ENCODE assay signal across 18 cellular contexts in the genomic region with DNA sequence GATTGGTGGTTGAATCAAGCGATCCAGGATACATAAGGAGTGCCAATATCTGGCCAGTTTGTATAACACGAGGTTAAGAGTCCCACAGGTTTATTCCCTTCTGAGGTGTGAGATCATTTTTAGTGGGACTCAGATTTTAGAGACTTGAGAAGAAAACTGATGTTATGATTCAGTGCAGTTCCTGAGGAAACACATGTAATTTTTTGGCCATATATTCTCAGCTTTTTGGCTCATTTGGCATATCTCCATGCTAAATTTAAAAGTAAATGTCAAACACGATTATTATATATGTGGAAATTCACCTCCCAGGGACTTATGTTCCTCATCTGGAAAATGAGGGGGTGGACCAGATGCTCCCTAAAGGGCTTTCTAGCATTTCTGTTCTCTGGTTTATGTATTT. TPM values are rescaled to one million over a fixed set of nuclear protein-coding genes. Genes with fewer than 3 reads are reported as not detected.
DNase-seq lines count a peak whose midpoint lies in the region; ATAC-seq, FAIRE-seq and TF ChIP-seq lines count a peak whose summit lies in the region.
"Had no signal": no experiment of that assay in that cellular context is flagged by ENCODE, and none has a peak within 500 bp of the region (broad histone marks: within the 10 kb centered on the region; RNA-seq: fewer than 3 reads in every experiment).

No MANE protein-coding gene starts in this region.

- H3K79me2 ChIP-seq in astrocyte (ENCODE audit: insufficient read depth, low read length), result no peaks in the 10 kb centered on the region

- H2AFZ ChIP-seq in astrocyte (ENCODE audit: low read depth, low read length), result no peak overlapping the region

- FAIRE-seq in astrocyte (lab: Jason Lieb, UNC), result peak; percentile 49
- FAIRE-seq: A204.1, D721Med had no signal

- H3K27ac ChIP-seq in astrocyte (ENCODE audit: low read depth, low read length), result no peak overlapping the region
- H3K27ac ChIP-seq: HL-60 had no signal

- no peaks in the 10 kb centered on the region for H3K36me3 Mint-ChIP-seq in astrocyte (ENCODE audit: low read depth, unreplicated experiment)
- H3K36me3 Mint-ChIP-seq: CD14-positive monocyte; CD8-positive, alpha-beta T cell had no signal

- H3K4me1 Mint-ChIP-seq in astrocyte (ENCODE audit: low read depth, unreplicated experiment), result peaks cover 7% of the 10 kb centered on the region
- H3K4me1 Mint-ChIP-seq: CD14-positive monocyte had no signal

- H3K27me3 ChIP-seq in astrocyte (ENCODE audit: insufficient read depth, low read length), result no peaks in the 10 kb centered on the region

- no peak overlapping the region for H3K9ac ChIP-seq in astrocyte (ENCODE audit: low read length)

- no peak overlapping the region for H3K4me2 ChIP-seq in astrocyte (ENCODE audit: low read length)

- no peaks in the 10 kb centered on the region for H3K9me3 Mint-ChIP-seq in astrocyte (ENCODE audit: unreplicated experiment)
- H3K9me3 Mint-ChIP-seq: CD14-positive monocyte; CD8-positive, alpha-beta T cell; H9 had no signal

- no peak for TF ChIP-seq CTCF in astrocyte (IDR thresholded peaks at IDR 0.05; ENCODE audit: insufficient read depth, low read depth, low read length)

- H3K4me3 ChIP-seq in astrocyte (ENCODE audit: insufficient read depth, low read depth, low read length), result no peak overlapping the region

- H3K4me3 Mint-ChIP-seq in astrocyte (ENCODE audit: unreplicated experiment), result no peak overlapping the region
- H3K4me3 Mint-ChIP-seq: CD14-positive monocyte; CD8-positive, alpha-beta T cell; H9 had no signal

- peaks cover 6% of the 10 kb centered on the region for H3K4me1 ChIP-seq in astrocyte (ENCODE audit: insufficient read depth, low read length)

- ATAC-seq in HG03025 (IDR thresholded peaks at IDR 0.05; ENCODE audit: low FRiP score, unreplicated experiment), result no peak
- ATAC-seq: CD8-positive, alpha-beta T cell had no signal

- H3K27me3 Mint-ChIP-seq in astrocyte (ENCODE audit: low read depth, unreplicated experiment), result peaks cover 9% of the 10 kb centered on the region

- no peak for DNase-seq in astrocyte (ENCODE audit: low read depth)
- DNase-seq in fibroblast of gingiva (ENCODE audit: low read depth), result peak; percentile 31
- DNase-seq in middle frontal gyrus (ENCODE audit: extremely low spot score, low spot score), result peak; percentile 24
- DNase-seq in superior temporal gyrus (ENCODE audit: extremely low spot score), result peak; percentile 71
- no peak for DNase-seq in UCSD-AML1 (lab: John Stamatoyannopoulos, UW; ENCODE audit: unreplicated experiment)
- no peak for DNase-seq in epidermal melanocyte (ENCODE audit: insufficient read length, low spot score)
- DNase-seq: CD8-positive, alpha-beta T cell; COR-L47; DMS153; DMS79 treated with DMSO at 0.1 percent for 48 hours; GDM1; GOT3; H9 had no signal

- H3K36me3 ChIP-seq in astrocyte (ENCODE audit: insufficient read depth, low read length), result no peaks in the 10 kb centered on the region

- no peak overlapping the region for H3K27ac Mint-ChIP-seq in astrocyte (ENCODE audit: unreplicated experiment)
- H3K27ac Mint-ChIP-seq: CD14-positive monocyte; CD8-positive, alpha-beta T cell; H9 had no signal

- no peaks in the 10 kb centered on the region for H3K9me3 ChIP-seq in astrocyte (ENCODE audit: insufficient read depth, low read depth, low read length)

- H4K20me1 ChIP-seq in astrocyte (ENCODE audit: insufficient read depth, low read length), result no peaks in the 10 kb centered on the region

RNA-seq across cellular contexts. Expression of a gene that starts 39.2 kb away (rescaled TPM):
- 196 and 214 TPM in 2 replicates for total RNA-seq in astrocyte

Comparison
In these comparisons a context has a peak if more than half of its experiments do, and no peak if none do; other contexts are left out.
1. DNase-seq: peak in fibroblast of gingiva (single experiment), middle frontal gyrus (single experiment) and superior temporal gyrus (single experiment); none in astrocyte (single experiment), UCSD-AML1 (single experiment) and epidermal melanocyte (single experiment).